Comparison of ENCODE assay signal across 8 cellular contexts in the genomic region with DNA sequence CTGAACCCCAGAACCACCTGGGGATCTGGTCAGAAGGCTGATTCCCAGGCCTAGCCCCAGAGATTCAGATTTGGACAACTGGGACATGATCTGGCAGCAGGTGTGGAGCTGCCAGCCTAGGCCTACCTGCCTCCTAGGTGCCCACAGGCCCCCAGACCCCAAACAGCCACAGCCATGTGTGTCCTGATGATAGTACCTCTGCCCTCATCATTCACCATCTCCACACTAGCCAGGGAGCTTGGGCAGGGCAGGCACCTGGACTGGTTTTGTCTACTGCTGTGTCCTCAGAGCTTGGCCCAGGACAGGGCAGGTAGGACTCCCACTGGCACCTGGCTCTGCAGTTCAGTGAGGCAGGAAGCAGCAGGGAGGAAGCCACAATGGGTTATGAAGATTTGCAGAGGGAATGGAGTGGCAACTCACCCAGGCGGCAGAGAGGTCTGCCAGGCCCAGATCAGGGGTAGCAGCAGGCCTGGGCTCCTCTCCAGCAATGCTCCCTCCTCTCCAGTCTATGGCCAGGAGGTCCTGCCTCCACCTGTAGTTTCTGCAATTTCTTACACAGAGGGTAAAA. TPM values are rescaled to one million over a fixed set of nuclear protein-coding genes. Genes with fewer than 3 reads are reported as not detected.
A peak's percentile ranks its signal among the peaks of the same experiment; 100 is the strongest.
DNase-seq lines count a peak whose midpoint lies in the region; ATAC-seq, FAIRE-seq and TF ChIP-seq lines count a peak whose summit lies in the region.

No MANE protein-coding gene starts in this region.

- CTCF ChIA-PET in HEK293 (lab: Yijun Ruan, JAX) = interaction anchor here (0.7 to 1.3 kb wide), 2 partner anchors 68 to 176 kb away, joined by 3 to 6 read pairs; no protein-coding TSS in a partner anchor
- CTCF ChIA-PET in GM12878 (lab: Yijun Ruan, JAX) = interaction anchor here (0.8 to 3.8 kb wide), 7 partner anchors 9 to 343 kb away, joined by 3 to 43 read pairs (median 4); partner anchors contain the start of gene COPG1

- no peaks in the 10 kb centered on the region; the same call in 1 of the 2 replicates for H3K79me2 ChIP-seq in GM12878 (ENCODE audit: control insufficient read depth, insufficient read depth, low read length)

- intact Hi-C loops in GM12878 (cut with micrococcal nuclease; ENCODE audit: unreplicated experiment) = loop anchor here (2.0 kb wide), 1 partner anchor 65 kb away; the partner anchor contains the start of gene COPG1

- H3K9me3 ChIP-seq in BE2C = no peaks in the 10 kb centered on the region
- H3K9me3 ChIP-seq in HEK293 (ENCODE audit: control insufficient read depth, insufficient read depth, low read depth, low read length) = no peaks in the 10 kb centered on the region
- no peaks in the 10 kb centered on the region for H3K9me3 ChIP-seq in GM12878 (replicated peaks; ENCODE audit: control insufficient read depth, insufficient read depth, low read length)

- H3K27ac Mint-ChIP-seq in naive thymus-derived CD8-positive, alpha-beta T cell = peak overlapping the region; percentile 75 to 96 (median 86)

- H3K36me3 Mint-ChIP-seq in naive thymus-derived CD8-positive, alpha-beta T cell = peaks cover 0 to 2% (median 0%) of the 10 kb centered on the region in 3 donors

- no peaks in the 10 kb centered on the region for H4K20me1 ChIP-seq in GM12878 (ENCODE audit: control insufficient read depth, insufficient read depth)

- SMC1A ChIA-PET in GM12878 (lab: Charles Lee; ENCODE audit: uncharacterized antibody, unreplicated experiment) = interaction anchor here (8.5 kb wide), 1 partner anchor 31 kb away, joined by 75 read pairs; no protein-coding TSS in a partner anchor

- no peaks in the 10 kb centered on the region for H3K27me3 Mint-ChIP-seq in naive thymus-derived CD8-positive, alpha-beta T cell

- FAIRE-seq in GM12878 (lab: Jason Lieb, UNC) = no peak

- H3K9ac ChIP-seq in GM12878 (ENCODE audit: control insufficient read depth, insufficient read depth, low read length) = no peak overlapping the region

- peak overlapping the region; percentile 81 to 95 (median 86) for H3K4me3 Mint-ChIP-seq in naive thymus-derived CD8-positive, alpha-beta T cell

- H3K27ac ChIP-seq in HEK293 (ENCODE audit: extremely low read depth, low read depth, low read length) = no peak overlapping the region
- no peak overlapping the region for H3K27ac ChIP-seq in GM12878 (ENCODE audit: control insufficient read depth, insufficient read depth)

- no peak for DNase-seq in BE2C
- no peak for DNase-seq in GM12878 (ENCODE audit: low read depth, low spot score)
- DNase-seq in naive thymus-derived CD8-positive, alpha-beta T cell = peak in 4 of 10 donors; percentile 20 to 32 (median 30)
- no peak for DNase-seq in COLO829 (ENCODE audit: low spot score)
- no peak for DNase-seq in NCI-H2029 treated with DMSO at 0.1 percent for 48 hours (lab: John Stamatoyannopoulos, UW)

- H3K27me3 ChIP-seq in BE2C = no peaks in the 10 kb centered on the region
- no peaks in the 10 kb centered on the region for H3K27me3 ChIP-seq in GM12878 (replicated peaks in 1 of 2; ENCODE audit: control insufficient read depth in 2 of 2, insufficient read depth in 2 of 2, low read length in 1 of 2)

- H2AFZ ChIP-seq in GM12878 (ENCODE audit: control insufficient read depth, low read depth, low read length) = no peak overlapping the region

- RAD21 ChIA-PET in GM12878 (lab: Charles Lee; ENCODE audit: unreplicated experiment) = interaction anchor here (0.5 to 2.5 kb wide), 4 partner anchors 30 to 780 kb away, joined by 3 to 7 read pairs (median 4); partner anchors contain the start of gene COPG1

- TF ChIP-seq CTCF in BE2C (IDR thresholded peaks at IDR 0.05; ENCODE audit: low read depth, low read length) (no peak), HEK293 (tag by site-specific recombination; IDR thresholded peaks at IDR 0.05) (no peak), GM12878 (IDR thresholded peaks at IDR 0.05 in 2 of 3, conservative IDR thresholded peaks at IDR 0.05 in 1 of 3; ENCODE audit: control insufficient read depth in 2 of 3, extremely low read depth in 1 of 3, insufficient read depth in 1 of 3, low read depth in 3 of 3, low read length in 3 of 3) (no peak)

- H3K4me1 Mint-ChIP-seq in naive thymus-derived CD8-positive, alpha-beta T cell = peaks cover 20 to 35% (median 31%) of the 10 kb centered on the region in 4 donors

- H3K4me1 ChIP-seq in BE2C (peaks cover 14% of the 10 kb centered on the region), HEK293 (ENCODE audit: control insufficient read depth, insufficient read depth, low read length) (no peaks in the 10 kb centered on the region), GM12878 (ENCODE audit: control insufficient read depth, insufficient read depth, low read length) (peaks cover 24% of the 10 kb centered on the region)

- TF ChIP-seq EP300 in GM12878 (IDR thresholded peaks at IDR 0.05; ENCODE audit: borderline replicate concordance in 1 of 2, control insufficient read depth in 1 of 2, low read depth in 2 of 2, low read length in 2 of 2) = no peak

- in situ Hi-C loops in GM12878 (cut with MboI) = no loop called here

- H3K36me3 ChIP-seq in BE2C = peaks cover 11% of the 10 kb centered on the region; the same call in 1 of the 2 replicates
- peaks cover 0 to 12% of the 10 kb centered on the region in 2 experiments; a peak in 1 of 3 replicates for H3K36me3 ChIP-seq in HEK293 (ENCODE audit: control insufficient read depth in 2 of 2, insufficient read depth in 1 of 2, low read length in 2 of 2)
- no peaks in the 10 kb centered on the region for H3K36me3 ChIP-seq in GM12878 (ENCODE audit: control insufficient read depth in 2 of 2, insufficient read depth in 2 of 2, low read length in 1 of 2)

- POLR2A ChIA-PET in HEK293 (lab: Yijun Ruan, JAX) (interaction anchor here (0.5 to 4.0 kb wide), 6 partner anchors 8 to 651 kb away, joined by 3 to 42 read pairs (median 4); partner anchors contain the start of genes HMCES and RAB43), GM12878 (lab: Charles Lee) (interaction anchor here (0.7 to 4.5 kb wide), 6 partner anchors 30 to 81 kb away, joined by 4 to 29 read pairs (median 4); partner anchors contain the start of gene COPG1)
- POLR2A ChIA-PET in naive thymus-derived CD8-positive, alpha-beta T cell (lab: Charles Lee) = interaction anchor here (0.5 to 7.5 kb wide), 7 partner anchors 9 to 126 kb away, joined by 3 to 151 read pairs (median 18); partner anchors contain the start of genes HMCES, IFT122 and MBD4

- H3K4me2 ChIP-seq in GM12878 (ENCODE audit: control insufficient read depth, insufficient read depth) = no peak overlapping the region

- WGBS in GM12878 (ENCODE audit: insufficient coverage, insufficient replicate concordance, low lambda C conversion rate, missing lambda C conversion rate) = 92% methylated on average over 1 of the region's 1 CpG

- BruUV-seq in GM12878 (replicated peaks; lab: Mats Ljungman, UMichigan) = no TSS peak

- H3K4me3 ChIP-seq in BE2C (ENCODE audit: low read depth, low read length) = peak overlapping the region; percentile 95
- H3K4me3 ChIP-seq in HEK293 (ENCODE audit: low read depth, low read length) = no peak overlapping the region
- H3K4me3 ChIP-seq in GM12878 = no peak overlapping the region

- no peaks in the 10 kb centered on the region for H3K9me3 Mint-ChIP-seq in naive thymus-derived CD8-positive, alpha-beta T cell

- ATAC-seq in GM12878 (peak; percentile 1), GM18868 (IDR thresholded peaks at IDR 0.05; ENCODE audit: unreplicated experiment) (no peak), GM21381 (IDR thresholded peaks at IDR 0.05; ENCODE audit: unreplicated experiment) (no peak)
- peak in 1 of 2 donors; percentile 21 for ATAC-seq in naive thymus-derived CD8-positive, alpha-beta T cell

- TF ChIP-seq POLR2A in GM12878 (IDR thresholded peaks at IDR 0.05; ENCODE audit: low read depth, low read length) = peak; percentile 77

- TF ChIP-seq RAD21 in GM12878 (IDR thresholded peaks at IDR 0.05; ENCODE audit: insufficient read depth, low read depth, low read length) = no peak

TF ChIP-seq in GM12878, 131 proteins besides CTCF, POLR2A, EP300 and RAD21 (continues in another document):
- TF ChIP-seq ASH2L (IDR thresholded peaks at IDR 0.05; ENCODE audit: borderline replicate concordance, low read depth) = no peak

RNA-seq across cellular contexts. Expression of gene HMCES, which starts 34.8 kb away (rescaled TPM):
- 58.8 TPM for polyA plus RNA-seq in BE2C (2012; ENCODE audit: insufficient read depth, insufficient read length, low read depth)
- total RNA-seq in GM12878 (2013; cell fraction: nucleolus; rRNA removed) = 10.9 and 12.1 TPM in 2 replicates
- total RNA-seq in GM12878 (2014; rRNA removed) (16.7 and 22.7 TPM in 2 replicates), GM12878 (2014; rRNA removed; fragmentation: Illumina TruSeq; extraction: Trizol) (11.9 and 12.4 TPM in 2 replicates), GM12878 (2021) (25.5 and 33.4 TPM in 2 replicates)
- 26.7 TPM for polyA plus RNA-seq in GM12878 (2011; ENCODE audit: low read depth)
- polyA plus RNA-seq in GM12878 (2011; rRNA removed) (21.3 and 42.6 TPM in 2 replicates), GM12878 (2014; fragmentation: Illumina TruSeq; extraction: Trizol) (29.6 and 31.2 TPM in 2 replicates), GM12878 (2014; fragmentation: Nextera tagmentation; extraction: Ambion mirVana) (10 to 100 TPM; 17.2 to 18.5 TPM), GM12878 (2014; rRNA removed) (21.9 and 25.0 TPM in 2 replicates), GM12878 (2016; fragmentation: Nextera tagmentation; extraction: Ambion mirVana) (10 to 100 TPM; 45.3 to 49.8 TPM)
- polyA plus RNA-seq in GM12878 (2011; cell fraction: cytosol; rRNA removed) = 32.3 and 40.7 TPM in 2 replicates
- 25.4 and 27.4 TPM in 2 replicates for polyA plus RNA-seq in GM12878 (2011; cell fraction: nucleus; rRNA removed)
- 37.0 and 40.2 TPM in 2 replicates for polyA plus RNA-seq in GM12878 (2012)
- polyA minus RNA-seq in GM12878 (2011; rRNA and poly(A)+ RNA removed) = 18.5 and 21.4 TPM in 2 replicates
- polyA minus RNA-seq in GM12878 (2011; cell fraction: cytosol; rRNA and poly(A)+ RNA removed) = 7.8 and 12.6 TPM in 2 replicates
- polyA minus RNA-seq in GM12878 (2011; cell fraction: nucleus; rRNA and poly(A)+ RNA removed) = 4.6 and 8.3 TPM in 2 replicates
- 10 to 100 TPM; 54.5 to 62.2 TPM for total RNA-seq in naive thymus-derived CD8-positive, alpha-beta T cell
- 100 to 1,000 TPM in 1 of 3 donors, 10 to 100 TPM in 2; 82.2 to 112 (median 83.9) TPM for polyA plus RNA-seq in naive thymus-derived CD8-positive, alpha-beta T cell
